In the genomic region with DNA sequence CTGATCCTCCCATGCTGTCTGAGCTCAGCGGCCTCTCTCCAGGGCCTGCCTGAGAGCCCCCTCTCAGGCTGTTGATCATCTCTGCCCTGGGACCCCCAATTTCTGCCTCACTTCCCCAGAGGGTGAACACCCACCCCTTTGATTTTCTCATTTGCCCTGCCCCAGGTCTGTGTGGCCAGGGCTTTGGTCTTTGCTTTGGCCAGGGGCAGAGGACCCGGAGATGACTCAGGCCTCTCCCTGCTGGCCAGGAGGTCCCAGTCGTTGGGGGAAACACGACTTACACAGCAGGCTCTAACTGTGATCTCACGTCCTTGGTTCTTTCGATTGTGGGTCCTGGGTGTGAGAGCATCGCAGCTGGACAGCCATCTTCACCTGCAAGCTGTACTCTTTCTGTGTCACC, we compare ENCODE assay signal across 1 cellular context.
TF ChIP-seq lines count a peak whose summit lies in the region.

No MANE protein-coding gene starts in this region.

TF ChIP-seq in WTC11, 78 proteins besides CTCF, POLR2A, EP300 and RAD21 (continued from another document):
- TF ChIP-seq NR3C1 (CRISPR knock-in tag; conservative IDR thresholded peaks at IDR 0.05; ENCODE audit: low read depth) (no peak), FOXK1 (CRISPR knock-in tag; IDR thresholded peaks at IDR 0.05) (no peak), TP53 (CRISPR knock-in tag; IDR thresholded peaks at IDR 0.05) (no peak), CBFB (CRISPR knock-in tag; IDR thresholded peaks at IDR 0.05; ENCODE audit: low read depth) (no peak), ZNF219 (CRISPR knock-in tag; IDR thresholded peaks at IDR 0.05; ENCODE audit: borderline replicate concordance) (no peak), ZNF317 (CRISPR knock-in tag; IDR thresholded peaks at IDR 0.05; ENCODE audit: borderline replicate concordance, low read depth) (no peak)
- TF ChIP-seq, protein P1, sequence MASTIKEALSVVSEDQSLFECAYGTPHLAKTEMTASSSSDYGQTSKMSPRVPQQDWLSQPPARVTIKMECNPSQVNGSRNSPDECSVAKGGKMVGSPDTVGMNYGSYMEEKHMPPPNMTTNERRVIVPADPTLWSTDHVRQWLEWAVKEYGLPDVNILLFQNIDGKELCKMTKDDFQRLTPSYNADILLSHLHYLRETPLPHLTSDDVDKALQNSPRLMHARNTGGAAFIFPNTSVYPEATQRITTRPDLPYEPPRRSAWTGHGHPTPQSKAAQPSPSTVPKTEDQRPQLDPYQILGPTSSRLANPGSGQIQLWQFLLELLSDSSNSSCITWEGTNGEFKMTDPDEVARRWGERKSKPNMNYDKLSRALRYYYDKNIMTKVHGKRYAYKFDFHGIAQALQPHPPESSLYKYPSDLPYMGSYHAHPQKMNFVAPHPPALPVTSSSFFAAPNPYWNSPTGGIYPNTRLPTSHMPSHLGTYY (CRISPR knock-in tag; IDR thresholded peaks at IDR 0.05), result no peak
- TF ChIP-seq, protein P2, sequence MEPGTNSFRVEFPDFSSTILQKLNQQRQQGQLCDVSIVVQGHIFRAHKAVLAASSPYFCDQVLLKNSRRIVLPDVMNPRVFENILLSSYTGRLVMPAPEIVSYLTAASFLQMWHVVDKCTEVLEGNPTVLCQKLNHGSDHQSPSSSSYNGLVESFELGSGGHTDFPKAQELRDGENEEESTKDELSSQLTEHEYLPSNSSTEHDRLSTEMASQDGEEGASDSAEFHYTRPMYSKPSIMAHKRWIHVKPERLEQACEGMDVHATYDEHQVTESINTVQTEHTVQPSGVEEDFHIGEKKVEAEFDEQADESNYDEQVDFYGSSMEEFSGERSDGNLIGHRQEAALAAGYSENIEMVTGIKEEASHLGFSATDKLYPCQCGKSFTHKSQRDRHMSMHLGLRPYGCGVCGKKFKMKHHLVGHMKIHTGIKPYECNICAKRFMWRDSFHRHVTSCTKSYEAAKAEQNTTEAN (CRISPR knock-in tag; IDR thresholded peaks at IDR 0.05), result no peak
- TF ChIP-seq, protein P3, sequence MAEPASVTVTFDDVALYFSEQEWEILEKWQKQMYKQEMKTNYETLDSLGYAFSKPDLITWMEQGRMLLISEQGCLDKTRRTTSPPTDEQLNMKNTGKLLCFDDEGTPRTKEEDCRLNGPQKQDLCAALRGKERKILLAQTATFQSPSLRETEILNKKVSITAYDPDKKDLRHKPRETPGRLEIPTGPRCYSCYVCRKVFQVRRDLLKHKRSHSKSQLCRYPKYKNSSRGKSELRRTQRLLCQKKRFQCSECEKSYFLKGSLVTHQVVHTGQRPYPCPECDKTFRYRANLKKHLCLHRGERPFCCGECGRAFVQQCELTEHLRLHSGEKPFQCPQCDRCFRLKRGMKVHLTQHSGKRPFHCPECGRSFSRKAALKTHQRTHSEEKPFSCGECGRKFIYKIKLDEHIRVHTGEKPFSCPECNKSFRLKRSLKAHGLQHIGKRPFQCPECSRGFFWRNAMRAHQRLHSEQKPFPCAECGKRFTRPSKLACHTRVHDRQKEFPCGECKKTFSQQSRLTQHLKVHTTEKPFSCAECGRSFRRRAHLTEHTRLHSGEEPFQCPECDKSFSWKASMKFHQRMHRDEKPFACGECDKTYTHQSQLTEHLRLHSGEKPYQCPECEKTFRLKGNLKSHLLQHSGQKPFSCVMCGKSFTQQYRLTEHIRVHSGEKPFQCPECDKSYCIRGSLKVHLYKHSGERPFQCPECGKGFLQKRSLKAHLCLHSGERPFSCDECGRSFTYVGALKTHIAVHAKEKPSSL (CRISPR knock-in tag; conservative IDR thresholded peaks at IDR 0.05), result no peak
